Comparison of ENCODE assay signal across 21 cellular contexts in the genomic region with DNA sequence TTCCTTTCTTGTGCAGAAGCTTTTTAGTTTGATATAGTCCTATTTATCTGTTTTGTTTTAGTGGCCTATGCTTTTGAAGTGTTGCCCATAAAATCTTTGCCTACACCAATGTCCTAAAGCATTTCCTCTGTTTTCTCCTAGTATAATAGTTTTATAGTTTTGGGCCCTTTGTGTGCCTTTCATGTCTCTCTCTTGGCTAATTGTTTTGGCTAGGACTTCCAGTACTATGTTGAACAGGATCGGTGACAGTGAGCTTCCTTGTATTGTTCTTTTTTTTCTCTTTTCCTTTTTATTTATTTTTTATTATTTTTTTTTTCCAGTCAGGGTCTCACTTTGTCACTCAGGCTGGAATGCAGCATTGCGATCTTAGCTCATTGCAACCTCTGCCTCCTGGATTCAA. TPM values are rescaled to one million over a fixed set of nuclear protein-coding genes. Genes with fewer than 3 reads are reported as not detected.
DNase-seq lines count a peak whose midpoint lies in the region; ATAC-seq, FAIRE-seq and TF ChIP-seq lines count a peak whose summit lies in the region.
"Had no signal": no experiment of that assay in that cellular context is flagged by ENCODE, and none has a peak within 500 bp of the region (broad histone marks: within the 10 kb centered on the region; RNA-seq: fewer than 3 reads in every experiment).

No MANE protein-coding gene starts in this region.

- H3K27ac ChIP-seq in endothelial cell of umbilical vein (ENCODE audit: insufficient read depth, low read depth, low read length) (peak overlapping the region; percentile 34), uterus (no peak overlapping the region)
- H3K27ac ChIP-seq: 22Rv1, BLaER1, C4-2B had no signal

- DNase-seq in LNCaP clone FGC (ENCODE audit: low read depth) = peak; percentile 31
- peak; percentile 66 to 79 for DNase-seq in dermis microvascular lymphatic vessel endothelial cell (ENCODE audit: low read depth in 2 of 2)
- DNase-seq in endothelial cell of umbilical vein (ENCODE audit: low read depth, low spot score) = peak; percentile 51
- no peak for DNase-seq in uterus
- no peak for DNase-seq in T-helper 9 cell
- DNase-seq: Caco-2; CD4-positive, CD25-positive, alpha-beta regulatory T cell; CD8-positive, alpha-beta T cell; DMS153; DND-41; GOT3; HFFc6 had no signal

- H3K4me2 ChIP-seq in endothelial cell of umbilical vein (ENCODE audit: insufficient read depth, low read length) = peak overlapping the region; percentile 51
- H3K4me2 ChIP-seq: BLaER1 had no signal

- no peak overlapping the region for H2AFZ ChIP-seq in endothelial cell of umbilical vein (ENCODE audit: low read depth, low read length)

- FAIRE-seq in endothelial cell of umbilical vein (lab: Jason Lieb, UNC) = no peak
- FAIRE-seq: A204.1, G401.6, GM12892, H54 had no signal

- dilution Hi-C loops in endothelial cell of umbilical vein (cut with MboI; ENCODE audit: extremely low pct_ligation_motif_present, low sequenced_read_pairs) = no loop called here

- intact Hi-C loops in endothelial cell of umbilical vein (cut with micrococcal nuclease) (loop anchor here (1.0 to 5.0 kb wide), 2 partner anchors 45 to 90 kb away; no protein-coding TSS in a partner anchor), uterus (cut with DNase I; ENCODE audit: low total_unique reads) (no loop called here)

- H3K36me3 ChIP-seq in endothelial cell of umbilical vein (ENCODE audit: control insufficient read depth in 2 of 2, extremely low read depth in 1 of 2, insufficient read depth in 2 of 2, low read length in 2 of 2) = no peaks in the 10 kb centered on the region
- H3K36me3 ChIP-seq in uterus = no peaks in the 10 kb centered on the region
- H3K36me3 ChIP-seq: BLaER1, HAP-1 had no signal

- CTCF ChIA-PET in endothelial cell of umbilical vein (lab: Charles Lee) = interaction anchor here (1.0 to 1.8 kb wide), 2 partner anchors 11 to 88 kb away, joined by 4 to 7 read pairs; no protein-coding TSS in a partner anchor

- no peaks in the 10 kb centered on the region for H3K27me3 ChIP-seq in endothelial cell of umbilical vein (ENCODE audit: control insufficient read depth in 2 of 2, insufficient read depth in 2 of 2, low read length in 2 of 2)
- no peaks in the 10 kb centered on the region for H3K27me3 ChIP-seq in uterus
- H3K27me3 ChIP-seq: BLaER1 had no signal

- no peaks in the 10 kb centered on the region for H3K9me3 ChIP-seq in endothelial cell of umbilical vein (replicated peaks; ENCODE audit: control insufficient read depth, insufficient read depth, low read length)
- no peaks in the 10 kb centered on the region for H3K9me3 ChIP-seq in uterus
- H3K9me3 ChIP-seq: BLaER1, Caco-2, HAP-1 had no signal

- TF ChIP-seq CTCF in LNCaP clone FGC (IDR thresholded peaks at IDR 0.05; ENCODE audit: control insufficient read depth, extremely low read depth, insufficient read depth) = no peak
- TF ChIP-seq CTCF in endothelial cell of umbilical vein (IDR thresholded peaks at IDR 0.05; ENCODE audit: extremely low read depth in 1 of 2, insufficient read depth in 1 of 2, low read depth in 1 of 2, low read length in 2 of 2) = no peak
- no peak for TF ChIP-seq CTCF in uterus (IDR thresholded peaks at IDR 0.05)

- POLR2A ChIA-PET in endothelial cell of umbilical vein (lab: Charles Lee) = no interaction called here

- H3K4me1 ChIP-seq in endothelial cell of umbilical vein (ENCODE audit: control insufficient read depth, extremely low read depth, insufficient read depth, low read length) (peaks cover 9% of the 10 kb centered on the region), uterus (no peaks in the 10 kb centered on the region)
- H3K4me1 ChIP-seq: BLaER1, Caco-2, HAP-1 had no signal

- no peak for ATAC-seq in HG03460 (IDR thresholded peaks at IDR 0.05; ENCODE audit: unreplicated experiment)
- ATAC-seq: CD8-positive, alpha-beta T cell had no signal

- H3K9ac ChIP-seq in endothelial cell of umbilical vein (replicated peaks; ENCODE audit: extremely low read depth, insufficient read depth, low read length) = no peak overlapping the region
- H3K9ac ChIP-seq: BLaER1 had no signal

- H3K79me2 ChIP-seq in endothelial cell of umbilical vein (ENCODE audit: control insufficient read depth, insufficient read depth, low read length) = no peaks in the 10 kb centered on the region

- no peaks in the 10 kb centered on the region for H3K9me1 ChIP-seq in endothelial cell of umbilical vein (replicated peaks; ENCODE audit: control insufficient read depth, extremely low read depth, insufficient read depth, low read length)

- H4K20me1 ChIP-seq in endothelial cell of umbilical vein (replicated peaks; ENCODE audit: control insufficient read depth, extremely low read depth, insufficient read depth, low read length) = no peaks in the 10 kb centered on the region
- H4K20me1 ChIP-seq: BLaER1 had no signal

- H3K4me3 ChIP-seq in LNCaP clone FGC (ENCODE audit: low read depth, low read length) (no peak overlapping the region), endothelial cell of umbilical vein (replicated peaks in 1 of 3; ENCODE audit: insufficient read depth in 1 of 3, low read depth in 1 of 3, low read length in 3 of 3) (no peak overlapping the region), uterus (no peak overlapping the region)
- H3K4me3 ChIP-seq: BLaER1, HAP-1 had no signal

- TF ChIP-seq POLR2A in endothelial cell of umbilical vein (IDR thresholded peaks at IDR 0.05; ENCODE audit: low read depth, low read length) (no peak), uterus (IDR thresholded peaks at IDR 0.05) (no peak)

- BruUV-seq in endothelial cell of umbilical vein (replicated peaks; lab: Mats Ljungman, UMichigan) = no TSS peak

TF ChIP-seq in endothelial cell of umbilical vein, 7 proteins besides CTCF, POLR2A, EP300 and RAD21:
- TF ChIP-seq, protein P1, sequence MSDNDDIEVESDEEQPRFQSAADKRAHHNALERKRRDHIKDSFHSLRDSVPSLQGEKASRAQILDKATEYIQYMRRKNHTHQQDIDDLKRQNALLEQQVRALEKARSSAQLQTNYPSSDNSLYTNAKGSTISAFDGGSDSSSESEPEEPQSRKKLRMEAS (IDR thresholded peaks at IDR 0.05; ENCODE audit: insufficient read depth, insufficient read length) = no peak
- no peak for TF ChIP-seq GATA2 (IDR thresholded peaks at IDR 0.05; ENCODE audit: insufficient read depth, insufficient read length, low read depth, low read length)
- no peak for TF ChIP-seq JUN (IDR thresholded peaks at IDR 0.05; ENCODE audit: borderline replicate concordance, insufficient read depth, insufficient read length, low read depth)
- TF ChIP-seq POLR2AphosphoS5 (IDR thresholded peaks at IDR 0.05; ENCODE audit: insufficient read depth, low read depth, low read length) = no peak
- TF ChIP-seq EZH2 (IDR thresholded peaks at IDR 0.05; ENCODE audit: borderline replicate concordance, low read depth, low read length, severe bottlenecking) = no peak
- no peak for TF ChIP-seq FOS (IDR thresholded peaks at IDR 0.05; ENCODE audit: borderline replicate concordance, insufficient read depth, low read length)
- TF ChIP-seq MYC (IDR thresholded peaks at IDR 0.05; ENCODE audit: low read depth, low read length) = no peak
TF ChIP-seq in endothelial cell of umbilical vein: peak in this region for 0.

RNA-seq across cellular contexts. Expression of a gene that starts 47.0 kb away (rescaled TPM):
- total RNA-seq in dermis microvascular lymphatic vessel endothelial cell = 14.8 and 17.2 TPM in 2 replicates
- total RNA-seq in endothelial cell of umbilical vein = 11.8 and 13.1 TPM in 2 replicates
- polyA plus RNA-seq in endothelial cell of umbilical vein = 5.2 and 5.9 TPM in 2 replicates
- 8.7 and 8.9 TPM in 2 replicates for polyA plus RNA-seq in endothelial cell of umbilical vein (2011; cell fraction: cytosol; rRNA removed)
- polyA plus RNA-seq in endothelial cell of umbilical vein (2011; cell fraction: nucleus; rRNA removed) = 10.8 and 12.0 TPM in 2 replicates
- polyA plus RNA-seq in endothelial cell of umbilical vein (2012) = 7.6 and 11.6 TPM in 2 replicates
- 13.0 and 14.4 TPM in 2 replicates for polyA minus RNA-seq in endothelial cell of umbilical vein
- polyA minus RNA-seq in endothelial cell of umbilical vein (2011; cell fraction: cytosol; rRNA and poly(A)+ RNA removed) = 21.4 TPM
- 30.1 and 39.9 TPM in 2 replicates for polyA minus RNA-seq in endothelial cell of umbilical vein (2011; cell fraction: nucleus; rRNA and poly(A)+ RNA removed)
- total RNA-seq in uterus = 10 to 100 TPM; 13.5 to 22.6 (median 18.5) TPM

Comparison
In these comparisons a context has a peak if more than half of its experiments do, and no peak if none do; other contexts are left out.
1. DNase-seq: peak in LNCaP clone FGC (single experiment), dermis microvascular lymphatic vessel endothelial cell (2 of 2) and endothelial cell of umbilical vein (single experiment); none in uterus (0 of 2) and T-helper 9 cell (single experiment).